23 cellular contexts compared by ENCODE assay signal in the genomic region with DNA sequence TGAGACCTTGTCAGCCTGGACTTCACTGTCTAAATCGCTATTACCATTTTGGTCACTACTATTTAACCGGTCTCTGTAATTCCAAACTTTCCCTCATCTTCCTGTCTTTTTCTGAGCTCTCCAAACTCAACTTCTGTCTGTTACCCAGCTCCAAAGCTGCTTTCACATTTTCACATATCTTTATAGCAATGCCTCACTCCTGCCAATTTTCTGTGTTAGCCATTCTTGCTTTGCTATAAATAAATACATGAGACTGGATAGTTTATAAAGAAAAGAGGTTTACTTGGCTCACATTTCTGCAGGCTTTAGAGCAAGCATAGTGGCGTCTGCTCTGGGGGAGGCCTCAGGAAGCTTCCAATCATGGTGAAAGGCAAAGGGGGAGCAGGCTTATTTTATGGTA.
"Had no signal": no experiment of that assay in that cellular context is flagged by ENCODE, and none has a peak within 500 bp of the region (broad histone marks: within the 10 kb centered on the region; RNA-seq: fewer than 3 reads in every experiment).

No MANE protein-coding gene starts in this region.

- H3K9me3 ChIP-seq: MG63 had no signal

- ATAC-seq: HepG2, SK-N-SH treated with all-trans-retinoic acid at 6 μM for 48 hours had no signal

- H3K36me3 ChIP-seq: MG63, SJCRH30 had no signal

- H3K27me3 ChIP-seq: MG63, SJCRH30 had no signal

- H3K4me3 ChIP-seq: MG63, SJCRH30 had no signal

- DNase-seq: IMR-90, Karpas-422, KG1, MG63, NCI-H1092, NCI-H1105 treated with DMSO at 0.1 percent for 48 hours, NCI-H1417 treated with DMSO at 0.1 percent for 48 hours, NCI-H146, NCI-H1694 treated with DMSO at 0.1 percent for 48 hours, NCI-H2029, NCI-H2081 treated with DMSO at 0.1 percent for 48 hours, NCI-H2171, NCI-H226, NCI-H446, NCI-H510A, NCI-H524 treated with DMSO at 0.1 percent for 48 hours, NCI-H69, NCI-H774, RPMI8226, SHP77 treated with DMSO at 0.1 percent for 48 hours, SJCRH30 had no signal

- H3K27ac ChIP-seq: SJCRH30 had no signal
